In genomic region chr11:810040-810567, GRCh38 we compare ENCODE assay signal across 1 cellular context.
TF ChIP-seq lines count a peak whose summit lies in the region.

No MANE protein-coding gene starts in this region.

TF ChIP-seq in GM12878, 131 proteins besides CTCF, POLR2A, EP300 and RAD21 (continues in another document):
- no peak for TF ChIP-seq ELK1 (IDR thresholded peaks at IDR 0.05; ENCODE audit: low read depth, low read length)
- no peak for TF ChIP-seq CBX5 (IDR thresholded peaks at IDR 0.05; ENCODE audit: low read depth)
- no peak for TF ChIP-seq KDM1A (IDR thresholded peaks at IDR 0.05; ENCODE audit: borderline replicate concordance)
- TF ChIP-seq CHD4 (IDR thresholded peaks at IDR 0.05) = no peak
- TF ChIP-seq NFYA (IDR thresholded peaks at IDR 0.05; ENCODE audit: borderline replicate concordance, low read depth, low read length) = no peak
- TF ChIP-seq ZBED1 (IDR thresholded peaks at IDR 0.05; ENCODE audit: borderline replicate concordance) = no peak
- TF ChIP-seq YBX1 (IDR thresholded peaks at IDR 0.05) = no peak
- no peak for TF ChIP-seq SMAD5 (IDR thresholded peaks at IDR 0.05; ENCODE audit: low read depth)
- no peak for TF ChIP-seq POU2F2 (IDR thresholded peaks at IDR 0.05; ENCODE audit: borderline replicate concordance, low read depth, low read length)
- no peak for TF ChIP-seq ZNF217 (IDR thresholded peaks at IDR 0.05)
- no peak for TF ChIP-seq SREBF1 (IDR thresholded peaks at IDR 0.05; ENCODE audit: low read length)
- no peak for TF ChIP-seq SMAD1 (IDR thresholded peaks at IDR 0.05; ENCODE audit: low read depth, partially characterized antibody)
- TF ChIP-seq SUZ12 (IDR thresholded peaks at IDR 0.05; ENCODE audit: unreplicated experiment) = no peak
- TF ChIP-seq ASH2L (IDR thresholded peaks at IDR 0.05; ENCODE audit: borderline replicate concordance, low read depth) = no peak
- TF ChIP-seq PML (IDR thresholded peaks at IDR 0.05; ENCODE audit: low read length) = no peak
- TF ChIP-seq CHD2 (IDR thresholded peaks at IDR 0.05; ENCODE audit: borderline replicate concordance, low read depth, low read length) = no peak
- TF ChIP-seq PAX8 (IDR thresholded peaks at IDR 0.05) = no peak
- no peak for TF ChIP-seq ZNF687 (IDR thresholded peaks at IDR 0.05)
- TF ChIP-seq E2F4 (IDR thresholded peaks at IDR 0.05; ENCODE audit: low read depth, low read length) = no peak
- TF ChIP-seq RELA (IDR thresholded peaks at IDR 0.05; ENCODE audit: borderline replicate concordance, partially characterized antibody) = no peak
- 0 out of 2 replicates have a peak, but pooled peaks have one; percentile 59 for TF ChIP-seq NR2F1 (conservative IDR thresholded peaks at IDR 0.05)
- TF ChIP-seq CREB1 (IDR thresholded peaks at IDR 0.05; ENCODE audit: low read depth) = no peak
- TF ChIP-seq CEBPB (IDR thresholded peaks at IDR 0.05; ENCODE audit: borderline replicate concordance in 1 of 2, low read depth in 2 of 2, low read length in 2 of 2) = no peak
- TF ChIP-seq SMC3 (IDR thresholded peaks at IDR 0.05; ENCODE audit: borderline replicate concordance, low read length) = no peak
- TF ChIP-seq PAX5 (IDR thresholded peaks at IDR 0.05; ENCODE audit: borderline replicate concordance, low read depth, low read length) = no peak
- no peak for TF ChIP-seq NRF1 (conservative IDR thresholded peaks at IDR 0.05; ENCODE audit: low read depth, low read length)
- TF ChIP-seq ZBTB40 (IDR thresholded peaks at IDR 0.05; ENCODE audit: borderline replicate concordance) = no peak
- no peak for TF ChIP-seq JUNB (IDR thresholded peaks at IDR 0.05)
- peak; percentile 14; the same call in 1 of the 2 replicates for TF ChIP-seq SIN3A (IDR thresholded peaks at IDR 0.05; ENCODE audit: low read depth, low read length)
- TF ChIP-seq RUNX3 (IDR thresholded peaks at IDR 0.05; ENCODE audit: low read length) = no peak
- TF ChIP-seq STAT3 (IDR thresholded peaks at IDR 0.05; ENCODE audit: low read depth, low read length) = no peak
- TF ChIP-seq SPI1 (IDR thresholded peaks at IDR 0.05; ENCODE audit: borderline replicate concordance, insufficient read depth, low read depth, low read length) = no peak
- TF ChIP-seq HSF1 (IDR thresholded peaks at IDR 0.05; ENCODE audit: low read depth, low read length) = no peak
- no peak for TF ChIP-seq IRF3 (IDR thresholded peaks at IDR 0.05)
- TF ChIP-seq BCLAF1 (IDR thresholded peaks at IDR 0.05) = no peak
- no peak for TF ChIP-seq FOXM1 (IDR thresholded peaks at IDR 0.05; ENCODE audit: low read depth, low read length)
- peak in 1 of 2 experiments; percentile 14; a peak in 1 of 4 replicates for TF ChIP-seq BHLHE40 (IDR thresholded peaks at IDR 0.05; ENCODE audit: borderline replicate concordance in 1 of 2, low read depth in 2 of 2, low read length in 1 of 2)
- no peak for TF ChIP-seq STAT1 (conservative IDR thresholded peaks at IDR 0.05)
- no peak for TF ChIP-seq RCOR1 (conservative IDR thresholded peaks at IDR 0.05; ENCODE audit: low read depth, low read length)
- TF ChIP-seq MXI1 (IDR thresholded peaks at IDR 0.05; ENCODE audit: low read depth, low read length) = no peak
- TF ChIP-seq NBN (IDR thresholded peaks at IDR 0.05) = no peak
- TF ChIP-seq BRCA1 (IDR thresholded peaks at IDR 0.05; ENCODE audit: low read depth, low read length) = no peak
- TF ChIP-seq BMI1 (IDR thresholded peaks at IDR 0.05; ENCODE audit: borderline replicate concordance) = no peak
- TF ChIP-seq USF1 (IDR thresholded peaks at IDR 0.05; ENCODE audit: borderline replicate concordance, extremely low read length, insufficient read depth, low read depth, low read length) = no peak
- TF ChIP-seq SREBF2 (IDR thresholded peaks at IDR 0.05; ENCODE audit: low read length) = no peak
- no peak for TF ChIP-seq TCF12 (IDR thresholded peaks at IDR 0.05; ENCODE audit: low read depth, low read length)
